Comparison of ENCODE assay signal across 18 cellular contexts in the genomic region with DNA sequence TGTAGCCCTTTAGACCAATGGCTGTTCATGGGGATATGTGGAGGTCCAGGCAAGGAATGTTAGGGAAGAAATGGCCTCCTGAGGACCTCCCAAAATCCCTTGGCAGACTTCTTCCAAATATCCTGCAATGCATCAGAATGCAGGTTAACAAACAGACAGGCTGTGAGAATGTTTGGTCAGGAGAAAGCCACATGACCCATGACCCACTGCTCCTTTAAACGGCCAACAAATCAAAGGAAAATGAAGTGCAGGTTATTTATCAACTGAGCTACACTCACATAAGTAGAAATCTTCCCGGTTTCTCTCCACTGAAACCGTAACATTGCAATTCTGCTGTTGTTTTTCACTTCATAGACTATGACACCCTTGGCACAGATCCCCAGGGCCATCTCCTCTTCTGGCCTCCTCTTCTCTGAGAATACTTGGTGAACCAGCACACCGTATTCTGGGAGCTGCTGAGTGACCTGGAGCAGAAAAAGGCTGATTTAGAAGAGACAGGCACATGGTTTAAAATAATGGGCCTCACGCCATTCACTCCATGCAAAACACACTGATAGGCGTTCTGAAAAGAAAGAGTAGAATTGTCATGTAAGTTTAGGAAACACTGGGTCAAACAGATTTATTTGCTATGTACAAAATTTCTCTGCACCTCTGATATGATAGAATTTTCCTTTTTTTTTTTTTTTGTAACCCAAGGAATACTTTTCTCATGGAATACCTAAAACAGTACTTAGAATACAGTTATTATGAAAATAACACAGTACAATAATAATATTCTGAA.
"Had no signal": no experiment of that assay in that cellular context is flagged by ENCODE, and none has a peak within 500 bp of the region (broad histone marks: within the 10 kb centered on the region; RNA-seq: fewer than 3 reads in every experiment).

No MANE protein-coding gene starts in this region.

- H3K9me3 ChIP-seq: lower lobe of right lung had no signal

- H3K27ac ChIP-seq: foreskin keratinocyte, lower lobe of right lung had no signal

- ATAC-seq: stimulated activated naive CD8-positive, alpha-beta T cell treated with anti-CD3 and anti-CD28 coated beads, Interleukin-15, Interleukin-2, amounts not matched to agents 100 U/mL and 50 U/mL, for 24 hours; T-helper 17 cell had no signal

- H3K4me1 ChIP-seq: foreskin keratinocyte, lower lobe of right lung had no signal

- DNase-seq: activated CD4-positive, alpha-beta memory T cell treated with anti-CD3 and anti-CD28 coated beads for 36 hours; activated CD4-positive, alpha-beta T cell treated with anti-CD3 and anti-CD28 coated beads for 48 hours; activated CD4-positive, CD25-positive, alpha-beta regulatory T cell; activated gamma-delta T cell; aorta; caudate nucleus; effector CD8-positive, alpha-beta T cell; immature natural killer cell; lower lobe of right lung; mesendoderm; naive B cell; occipital lobe; posterior cingulate gyrus; stimulated activated CD4-positive, alpha-beta T cell treated with anti-CD3 and anti-CD28 coated beads, Interleukin-4, amount 100 ng/mL, for 24 hours; stimulated activated naive CD8-positive, alpha-beta T cell treated with anti-CD3 and anti-CD28 coated beads, Interleukin-15, Interleukin-2, amounts not matched to agents 100 U/mL and 50 U/mL, for 24 hours; SW 1271; T-helper 17 cell had no signal

- H3K4me3 ChIP-seq: lower lobe of right lung had no signal

- H3K36me3 ChIP-seq: lower lobe of right lung had no signal
